Comparison of ENCODE assay signal across 9 cellular contexts in genomic region chr5:168269950-168270349, GRCh38. TPM values are rescaled to one million over a fixed set of nuclear protein-coding genes. Genes with fewer than 3 reads are reported as not detected.
A peak's percentile ranks its signal among the peaks of the same experiment; 100 is the strongest.
DNase-seq lines count a peak whose midpoint lies in the region; ATAC-seq and TF ChIP-seq lines count a peak whose summit lies in the region.
"Had no signal": no experiment of that assay in that cellular context is flagged by ENCODE, and none has a peak within 500 bp of the region (broad histone marks: within the 10 kb centered on the region; RNA-seq: fewer than 3 reads in every experiment).

No MANE protein-coding gene starts in this region.

- no peak overlapping the region for H3K27ac ChIP-seq in endodermal cell (ENCODE audit: low read depth, low read length)
- H3K27ac ChIP-seq in prostate gland = peak overlapping the region; percentile 60 to 64
- no peak overlapping the region for H3K27ac ChIP-seq in RWPE1
- H3K27ac ChIP-seq: tibial artery had no signal

- WGBS in endodermal cell (ENCODE audit: insufficient coverage in 1 of 2, insufficient read length in 1 of 2), 2 experiments = 18 to 30% methylated on average over 2 of the region's 2 CpGs
- WGBS in prostate gland = 44% methylated on average over 2 of the region's 2 CpGs

- TF ChIP-seq CTCF in endodermal cell (conservative IDR thresholded peaks at IDR 0.05) (no peak), prostate gland (IDR thresholded peaks at IDR 0.05) (no peak), RWPE1 (conservative IDR thresholded peaks at IDR 0.05; ENCODE audit: low read depth) (no peak)

- no peaks in the 10 kb centered on the region for H3K36me3 Mint-ChIP-seq in endodermal cell (ENCODE audit: low read depth)

- H3K36me3 ChIP-seq in endodermal cell (ENCODE audit: control insufficient read depth, insufficient read depth, low read length) = no peaks in the 10 kb centered on the region
- no peaks in the 10 kb centered on the region for H3K36me3 ChIP-seq in prostate gland
- H3K36me3 ChIP-seq: tibial artery had no signal

- CTCF ChIA-PET in RWPE1 (lab: Yijun Ruan, JAX) = interaction anchor here (0.6 to 1.4 kb wide), 12 partner anchors 12 to 1185 kb away, joined by 3 to 8 read pairs (median 4); no protein-coding TSS in a partner anchor

- POLR2A ChIA-PET in RWPE1 (lab: Yijun Ruan, JAX; ENCODE audit: low non-redundant PET) = no interaction called here

- H3K9ac ChIP-seq in endodermal cell (ENCODE audit: extremely low read depth, low read length, poor library complexity, severe bottlenecking) = no peak overlapping the region

- H3K4me1 ChIP-seq in endodermal cell (ENCODE audit: control insufficient read depth, insufficient read depth, low read length) (no peaks in the 10 kb centered on the region), prostate gland (replicated peaks) (no peaks in the 10 kb centered on the region)

- no peak for TF ChIP-seq POLR2A in prostate gland (IDR thresholded peaks at IDR 0.05)

- no peaks in the 10 kb centered on the region for H3K9me3 ChIP-seq in endodermal cell (ENCODE audit: control insufficient read depth, low read length)
- H3K9me3 ChIP-seq in prostate gland = no peaks in the 10 kb centered on the region
- H3K9me3 ChIP-seq: tibial artery had no signal

- peak; percentile 6 for DNase-seq in NCI-H2227 (lab: John Stamatoyannopoulos, UW; ENCODE audit: unreplicated experiment)
- peak; percentile 72 for DNase-seq in endodermal cell
- DNase-seq in prostate gland (ENCODE audit: low spot score) = no peak
- DNase-seq in RWPE1 (ENCODE audit: low spot score) = no peak
- DNase-seq in stimulated activated naive CD8-positive, alpha-beta T cell treated with anti-CD3 and anti-CD28 coated beads, Interleukin-15, Interleukin-2, amounts not matched to agents 100 U/mL and 50 U/mL, for 24 hours = no peak
- DNase-seq in activated CD4-positive, alpha-beta T cell treated with anti-CD3 and anti-CD28 coated beads, Interleukin-2, amount 50 U/mL, for 1 hour = no peak

- no peak overlapping the region for H3K27ac Mint-ChIP-seq in endodermal cell

- ATAC-seq in GM21526 (IDR thresholded peaks at IDR 0.05; ENCODE audit: low FRiP score, unreplicated experiment) (peak; percentile 44), HG03460 (IDR thresholded peaks at IDR 0.05; ENCODE audit: unreplicated experiment) (no peak)
- ATAC-seq in stimulated activated naive CD8-positive, alpha-beta T cell treated with anti-CD3 and anti-CD28 coated beads, Interleukin-15, Interleukin-2, amounts not matched to agents 100 U/mL and 50 U/mL, for 24 hours = no peak

- H3K4me3 ChIP-seq in endodermal cell (ENCODE audit: low read length) (no peak overlapping the region), prostate gland (no peak overlapping the region)

- H3K9me3 Mint-ChIP-seq in endodermal cell = no peaks in the 10 kb centered on the region

- intact Hi-C loops in prostate gland (cut with DNase I) = loop anchor here (2.0 to 10.0 kb wide), 2 partner anchors 165 to 217 kb away; partner anchors contain the start of gene RARS1

- H3K4me1 Mint-ChIP-seq in endodermal cell = peaks cover 22% of the 10 kb centered on the region

- H3K27me3 ChIP-seq in endodermal cell (ENCODE audit: control insufficient read depth, insufficient read depth, low read length, poor library complexity, severe bottlenecking) (peaks cover 48% of the 10 kb centered on the region), prostate gland (replicated peaks; ENCODE audit: insufficient read depth) (no peaks in the 10 kb centered on the region)

- H3K4me3 Mint-ChIP-seq in endodermal cell = no peak overlapping the region

- peaks cover 60% of the 10 kb centered on the region for H3K27me3 Mint-ChIP-seq in endodermal cell (ENCODE audit: insufficient read depth)

RNA-seq across cellular contexts. Expression of gene WWC1, which starts 21.5 kb away (rescaled TPM):
- 10 to 100 TPM; 18.4 to 20.3 TPM for total RNA-seq in endodermal cell
- polyA plus RNA-seq in endodermal cell (2013, experiment 1 of 2) = 27.5 TPM
- 22.0 TPM for polyA plus RNA-seq in endodermal cell (2013, experiment 2 of 2)
- total RNA-seq in prostate gland = 10 to 100 TPM; 45.3 to 52.6 TPM

Comparison
In these comparisons a context has a peak if more than half of its experiments do, and no peak if none do; other contexts are left out.
1. DNase-seq: peak in NCI-H2227 (single experiment) and endodermal cell (single experiment); none in prostate gland (single experiment), RWPE1 (single experiment), stimulated activated naive CD8-positive, alpha-beta T cell treated with anti-CD3 and anti-CD28 coated beads, Interleukin-15, Interleukin-2, amounts not matched to agents 100 U/mL and 50 U/mL, for 24 hours (single experiment) and activated CD4-positive, alpha-beta T cell treated with anti-CD3 and anti-CD28 coated beads, Interleukin-2, amount 50 U/mL, for 1 hour (single experiment).
2. H3K27ac ChIP-seq: peak in prostate gland (2 of 2); none in endodermal cell (single experiment) and RWPE1 (single experiment).